Comparison of ENCODE assay signal across 1 cellular context in genomic region chr6:41547799-41548097, GRCh38.
TF ChIP-seq lines count a peak whose summit lies in the region.

No MANE protein-coding gene starts in this region.

TF ChIP-seq in SK-N-SH treated with all-trans-retinoic acid at 6 μM for 48 hours, 23 proteins besides CTCF, POLR2A, EP300 and RAD21 (continued from another document):
- no peak for TF ChIP-seq ZNF565 (CRISPR knock-in tag; conservative IDR thresholded peaks at IDR 0.05; ENCODE audit: low read depth)
